9 cellular contexts compared by ENCODE assay signal in the genomic region with DNA sequence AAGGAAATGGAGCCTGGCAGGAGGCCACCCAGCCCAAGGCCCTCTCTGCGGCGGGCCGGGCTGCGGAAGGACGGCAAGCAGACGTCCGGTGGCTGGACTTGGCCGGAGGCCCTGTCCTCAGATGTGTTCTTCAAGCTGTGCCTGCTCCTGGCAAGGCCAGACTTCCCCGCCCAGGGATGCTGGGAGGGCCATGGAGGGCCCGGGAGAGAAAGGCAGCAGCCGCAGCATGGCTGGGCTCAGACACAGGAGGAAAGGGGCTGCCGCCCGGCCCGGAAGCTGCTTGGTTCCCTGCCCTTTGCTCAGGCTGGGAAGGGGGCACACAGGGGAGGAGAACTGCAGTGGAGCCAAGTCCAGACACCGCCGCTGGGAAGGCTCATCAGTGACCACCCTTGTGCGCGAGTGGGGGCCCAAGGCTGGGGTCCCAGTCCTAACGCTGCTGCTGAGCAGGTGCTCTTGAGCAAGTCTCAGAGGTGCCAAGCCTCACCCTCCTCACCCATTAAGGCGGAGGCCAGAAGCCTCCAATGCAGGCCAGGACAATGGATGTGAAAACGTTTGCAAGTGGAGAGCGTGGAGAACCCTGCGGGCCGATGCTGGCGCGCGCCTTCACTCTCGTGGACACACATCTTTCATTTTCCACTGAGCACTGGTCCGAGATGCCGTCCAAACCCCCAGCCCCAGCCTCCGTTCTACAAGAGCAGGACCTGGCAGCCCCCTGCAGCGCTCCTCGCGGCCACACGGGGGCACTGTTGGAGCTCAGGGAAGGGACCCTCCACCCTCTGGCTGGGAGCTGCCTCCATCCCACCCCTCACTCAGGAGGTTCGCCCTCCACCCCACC. TPM values are rescaled to one million over a fixed set of nuclear protein-coding genes. Genes with fewer than 3 reads are reported as not detected.
DNase-seq lines count a peak whose midpoint lies in the region; ATAC-seq, FAIRE-seq and TF ChIP-seq lines count a peak whose summit lies in the region.
"Had no signal": no experiment of that assay in that cellular context is flagged by ENCODE, and none has a peak within 500 bp of the region (broad histone marks: within the 10 kb centered on the region; RNA-seq: fewer than 3 reads in every experiment).

No MANE protein-coding gene starts in this region.

- peak; percentile 66 for ATAC-seq in activated T-helper 17 cell treated with anti-CD3 and anti-CD28 coated beads, Interleukin-2, amount 50 U/mL, for 72 hours (replicated peaks)
- ATAC-seq in GM21576 (IDR thresholded peaks at IDR 0.05; ENCODE audit: unreplicated experiment) = no peak

- H3K4me3 Mint-ChIP-seq in activated T-helper 17 cell treated with anti-CD3 and anti-CD28 coated beads, Interleukin-2, amount 50 U/mL, for 72 hours = no peak overlapping the region

- no peaks in the 10 kb centered on the region for H3K36me3 ChIP-seq in OCI-LY7 (ENCODE audit: insufficient read depth, low read length)

- H3K4me1 ChIP-seq in OCI-LY7 (ENCODE audit: insufficient read depth, low read length, poor library complexity, severe bottlenecking) = no peaks in the 10 kb centered on the region

- no peak overlapping the region for H3K4me2 ChIP-seq in OCI-LY7 (ENCODE audit: low read length)

- no peaks in the 10 kb centered on the region for H3K36me3 Mint-ChIP-seq in activated T-helper 17 cell treated with anti-CD3 and anti-CD28 coated beads, Interleukin-2, amount 50 U/mL, for 72 hours (ENCODE audit: low read depth)

- no peaks in the 10 kb centered on the region for H3K79me2 ChIP-seq in OCI-LY7 (ENCODE audit: insufficient read depth, low read depth, low read length)

- intact Hi-C loops in OCI-LY7 (cut with micrococcal nuclease; ENCODE audit: unreplicated experiment) = no loop called here
- intact Hi-C loops in posterior vena cava (cut with DNase I) = no loop called here

- no peak overlapping the region for H3K27ac Mint-ChIP-seq in activated T-helper 17 cell treated with anti-CD3 and anti-CD28 coated beads, Interleukin-2, amount 50 U/mL, for 72 hours

- CTCF ChIA-PET in OCI-LY7 (lab: Charles Lee; ENCODE audit: unreplicated experiment) = no interaction called here

- H3K9me2 ChIP-seq in OCI-LY7 (ENCODE audit: insufficient read depth, low read length) = no peaks in the 10 kb centered on the region

- H3K27ac ChIP-seq in 22Rv1 (no peak overlapping the region), OCI-LY7 (ENCODE audit: low read depth, low read length, poor library complexity, severe bottlenecking) (no peak overlapping the region)

- H2AFZ ChIP-seq in OCI-LY7 (ENCODE audit: low read length) = no peak overlapping the region

- no peaks in the 10 kb centered on the region for H4K20me1 ChIP-seq in OCI-LY7 (ENCODE audit: insufficient read depth, low read length)

- no peaks in the 10 kb centered on the region for H3K4me1 Mint-ChIP-seq in activated T-helper 17 cell treated with anti-CD3 and anti-CD28 coated beads, Interleukin-2, amount 50 U/mL, for 72 hours

- no peaks in the 10 kb centered on the region for H3K9me3 ChIP-seq in OCI-LY7 (ENCODE audit: low read length)

- BruUV-seq in OCI-LY7 (replicated peaks; lab: Mats Ljungman, UMichigan) = no TSS peak

- no peak overlapping the region for H3K4me3 ChIP-seq in OCI-LY7 (ENCODE audit: low read depth, low read length, poor library complexity, severe bottlenecking)

- H3K9me3 Mint-ChIP-seq in activated T-helper 17 cell treated with anti-CD3 and anti-CD28 coated beads, Interleukin-2, amount 50 U/mL, for 72 hours = no peaks in the 10 kb centered on the region

- peaks cover 21% of the 10 kb centered on the region for H3K27me3 Mint-ChIP-seq in activated T-helper 17 cell treated with anti-CD3 and anti-CD28 coated beads, Interleukin-2, amount 50 U/mL, for 72 hours

- POLR2A ChIA-PET in OCI-LY7 (lab: Charles Lee) = no interaction called here

- DNase-seq in OCI-LY7 (ENCODE audit: low spot score) (peak; percentile 56), frontal cortex (ENCODE audit: low spot score in 2 of 2) (peak; percentile 69 to 73), posterior vena cava (ENCODE audit: low spot score) (peak; percentile 92), urothelium cell line (ENCODE audit: low spot score) (peak; percentile 70)

- TF ChIP-seq CTCF in 22Rv1 (IDR thresholded peaks at IDR 0.05) = peak; percentile 95
- TF ChIP-seq CTCF in GM12873 (IDR thresholded peaks at IDR 0.05; ENCODE audit: insufficient read depth, low read depth, low read length, missing control alignments) = peak; percentile 93
- peak; percentile 90 for TF ChIP-seq CTCF in OCI-LY7 (conservative IDR thresholded peaks at IDR 0.05; ENCODE audit: low read length)

- no peak for FAIRE-seq in frontal cortex (lab: Jason Lieb, UNC)
- FAIRE-seq in urothelium cell line (lab: Jason Lieb, UNC) = no peak

RNA-seq across cellular contexts. Expression of gene CROCC2, which starts 7.9 kb away (rescaled TPM):
- not detected in 2 replicates for total RNA-seq in OCI-LY7 (2014; rRNA removed; shearing (Covaris generic))
- total RNA-seq in OCI-LY7 (2022) (not detected in 2 replicates), frontal cortex (not detected), posterior vena cava (under 1 TPM in 1 of 2 donors, not detected in 1; 0.09 TPM)
- total RNA-seq in activated T-helper 17 cell treated with anti-CD3 and anti-CD28 coated beads, Interleukin-2, amount 50 U/mL, for 72 hours = not detected

RNA-seq across cellular contexts. Expression of gene MAB21L4, which starts 18.1 kb away (rescaled TPM):
- not detected in 2 replicates for total RNA-seq in OCI-LY7 (2014; rRNA removed; shearing (Covaris generic))
- total RNA-seq in OCI-LY7 (2022) (not detected in 2 replicates), frontal cortex (not detected), posterior vena cava (not detected)
- not detected for total RNA-seq in activated T-helper 17 cell treated with anti-CD3 and anti-CD28 coated beads, Interleukin-2, amount 50 U/mL, for 72 hours

RNA-seq across cellular contexts. Expression of gene AGXT, which starts 45.4 kb away (rescaled TPM):
- not detected in 2 replicates for total RNA-seq in OCI-LY7 (2014; rRNA removed; shearing (Covaris generic))
- total RNA-seq in OCI-LY7 (2022) = not detected in 2 replicates
- not detected for total RNA-seq in activated T-helper 17 cell treated with anti-CD3 and anti-CD28 coated beads, Interleukin-2, amount 50 U/mL, for 72 hours
- total RNA-seq in frontal cortex = not detected
- total RNA-seq in posterior vena cava = not detected
- total RNA-seq: renal cortical epithelial cell had no signal
